8 cellular contexts compared by ENCODE assay signal in genomic region chr16:50369133-50369804, GRCh38. TPM values are rescaled to one million over a fixed set of nuclear protein-coding genes. Genes with fewer than 3 reads are reported as not detected.
DNase-seq lines count a peak whose midpoint lies in the region; ATAC-seq and TF ChIP-seq lines count a peak whose summit lies in the region.

No MANE protein-coding gene starts in this region.

- H3K27me3 ChIP-seq in ascending aorta (no peaks in the 10 kb centered on the region), mucosa of stomach (ENCODE audit: control insufficient read depth, insufficient read depth, low read length) (no peaks in the 10 kb centered on the region)

- DNase-seq in AG10803 (ENCODE audit: low read depth) (no peak), ascending aorta (ENCODE audit: low spot score in 2 of 2) (no peak), NCI-H2196 treated with DMSO at 0.1 percent for 48 hours (lab: John Stamatoyannopoulos, UW; ENCODE audit: unreplicated experiment) (no peak), DMS79 (lab: John Stamatoyannopoulos, UW) (no peak)

- H3K36me3 ChIP-seq in ascending aorta (peaks cover 2 to 3% of the 10 kb centered on the region in 2 donors), mucosa of stomach (ENCODE audit: control insufficient read depth, insufficient read depth, low read length) (peaks cover 2% of the 10 kb centered on the region)

- H3K9ac ChIP-seq in mucosa of stomach (ENCODE audit: low read length) = peak overlapping the region; percentile 62

- H3K4me3 ChIP-seq in AG10803 (ENCODE audit: low read length) (peak overlapping the region; percentile 56), ascending aorta (peak overlapping the region; percentile 90), mucosa of stomach (ENCODE audit: low read length) (peak overlapping the region; percentile 69)

- ATAC-seq in HG03159 (IDR thresholded peaks at IDR 0.05; ENCODE audit: unreplicated experiment) = peak; percentile 5
- ATAC-seq in HG03571 (IDR thresholded peaks at IDR 0.05; ENCODE audit: unreplicated experiment) = no peak
- no peak for ATAC-seq in esophagus mucosa

- peak overlapping the region; percentile 72 to 73 for H3K27ac ChIP-seq in ascending aorta

- no peaks in the 10 kb centered on the region for H3K9me3 ChIP-seq in ascending aorta
- H3K9me3 ChIP-seq in mucosa of stomach (ENCODE audit: control insufficient read depth, low read length) = no peaks in the 10 kb centered on the region

- TF ChIP-seq CTCF in AG10803 (conservative IDR thresholded peaks at IDR 0.05; ENCODE audit: low read length) = no peak
- TF ChIP-seq CTCF in ascending aorta (IDR thresholded peaks at IDR 0.05) = no peak

- intact Hi-C loops in ascending aorta (cut with DNase I) = loop anchor here (1.0 to 10.0 kb wide), 7 partner anchors 42 to 344 kb away; partner anchors contain the start of genes CNEP1R1, HEATR3, NKD1 and TENT4B

- H3K4me1 ChIP-seq in ascending aorta (peaks cover 5 to 42% of the 10 kb centered on the region in 2 donors), mucosa of stomach (ENCODE audit: control insufficient read depth, insufficient read depth, low read length) (peaks cover 8% of the 10 kb centered on the region)

RNA-seq across cellular contexts. Expression of gene BRD7, which starts 0.5 kb away (rescaled TPM):
- total RNA-seq in ascending aorta (17.7 TPM), esophagus mucosa (63.9 TPM)
